In the genomic region with DNA sequence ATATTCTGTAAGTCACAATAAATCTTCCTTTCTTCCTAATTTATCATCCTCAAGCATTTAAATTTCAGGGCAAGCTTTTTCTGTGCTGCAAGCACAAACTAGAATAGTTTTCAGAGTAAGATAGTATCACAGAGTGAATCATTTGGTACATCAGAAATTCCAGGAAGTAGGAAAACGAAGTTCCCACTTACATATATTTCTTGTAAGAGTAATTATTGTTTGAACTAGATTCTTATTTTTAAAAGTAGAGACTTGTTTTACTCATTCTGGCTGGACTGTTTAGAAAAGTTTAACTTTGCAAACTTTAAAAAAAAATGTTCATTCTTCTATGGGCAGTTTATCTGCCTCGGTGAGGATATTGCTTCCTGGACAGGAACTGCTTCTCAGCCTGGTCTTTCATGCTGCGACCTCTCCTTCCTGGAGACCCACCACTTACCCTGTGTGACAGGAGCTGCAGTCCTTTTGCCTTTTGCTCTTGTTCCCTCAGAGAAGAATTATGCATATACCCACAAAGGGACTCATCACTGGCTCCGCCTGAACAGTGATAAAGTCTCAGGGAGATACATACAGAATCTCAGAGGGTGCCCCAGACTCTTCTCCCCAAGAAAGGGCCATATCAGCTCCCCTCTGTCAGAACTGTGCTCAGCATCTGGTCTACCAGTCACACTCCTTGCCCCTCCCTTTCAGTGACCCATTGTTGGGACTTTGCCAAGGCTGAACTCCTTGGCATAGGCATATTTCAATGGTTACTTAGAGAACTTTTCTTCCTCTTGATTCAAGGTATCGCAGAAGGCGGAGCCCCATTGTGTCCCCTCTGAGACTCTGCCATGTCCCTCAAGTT, we compare ENCODE assay signal across 1 cellular context.
TF ChIP-seq lines count a peak whose summit lies in the region.

No MANE protein-coding gene starts in this region.

TF ChIP-seq in H1, 55 proteins besides CTCF, POLR2A, EP300 and RAD21:
- TF ChIP-seq POU5F1 (IDR thresholded peaks at IDR 0.05; ENCODE audit: low read depth, low read length), result no peak
